In the genomic region with DNA sequence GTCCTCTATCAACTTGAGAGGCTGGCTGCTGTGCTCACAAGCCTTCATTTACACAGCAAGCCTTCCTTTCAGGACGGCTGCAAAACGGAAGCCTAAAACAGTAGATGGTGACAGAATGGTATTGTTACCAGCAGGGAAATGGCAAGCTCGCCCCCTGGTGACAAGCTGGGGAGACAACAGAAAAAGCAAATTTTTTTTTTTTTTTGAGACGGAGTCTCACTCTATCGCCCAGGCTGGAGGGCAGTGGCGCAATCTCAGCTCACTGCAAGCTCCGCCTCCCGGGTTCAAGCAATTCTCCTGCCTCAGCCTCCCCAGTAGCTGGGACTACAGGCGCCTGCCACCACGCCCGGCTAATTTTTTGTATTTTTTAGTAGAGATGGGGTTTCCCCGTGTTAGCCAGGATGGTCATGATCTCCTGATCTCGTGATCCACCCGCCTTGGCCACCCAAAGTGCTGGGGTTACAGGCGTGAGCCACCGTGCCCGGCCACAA, we compare ENCODE assay signal across 1 cellular context.
TF ChIP-seq lines count a peak whose summit lies in the region.
"Not testable (repeated sequence)": the region's sequence is repeated elsewhere in the genome, so short reads cannot be mapped to it uniquely, and the experiment has no call there.

No MANE protein-coding gene starts in this region.

TF ChIP-seq in HepG2, 621 proteins besides CTCF, POLR2A, EP300 and RAD21 (continues in another document):
- TF ChIP-seq, protein P1, sequence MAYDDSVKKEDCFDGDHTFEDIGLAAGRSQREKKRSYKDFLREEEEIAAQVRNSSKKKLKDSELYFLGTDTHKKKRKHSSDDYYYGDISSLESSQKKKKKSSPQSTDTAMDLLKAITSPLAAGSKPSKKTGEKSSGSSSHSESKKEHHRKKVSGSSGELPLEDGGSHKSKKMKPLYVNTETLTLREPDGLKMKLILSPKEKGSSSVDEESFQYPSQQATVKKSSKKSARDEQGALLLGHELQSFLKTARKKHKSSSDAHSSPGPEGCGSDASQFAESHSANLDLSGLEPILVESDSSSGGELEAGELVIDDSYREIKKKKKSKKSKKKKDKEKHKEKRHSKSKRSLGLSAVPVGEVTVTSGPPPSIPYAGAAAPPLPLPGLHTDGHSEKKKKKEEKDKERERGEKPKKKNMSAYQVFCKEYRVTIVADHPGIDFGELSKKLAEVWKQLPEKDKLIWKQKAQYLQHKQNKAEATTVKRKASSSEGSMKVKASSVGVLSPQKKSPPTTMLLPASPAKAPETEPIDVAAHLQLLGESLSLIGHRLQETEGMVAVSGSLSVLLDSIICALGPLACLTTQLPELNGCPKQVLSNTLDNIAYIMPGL (CRISPR knock-in tag; IDR thresholded peaks at IDR 0.05; ENCODE audit: borderline replicate concordance in 1 of 2, low read depth in 1 of 2) = 0 out of 4 replicates have a peak, but pooled peaks of 1 of the 2 experiments have one; percentile 39
- TF ChIP-seq ZNF7 (CRISPR knock-in tag; IDR thresholded peaks at IDR 0.05) (0 out of 2 replicates have a peak, but pooled peaks have one; percentile 51), TEAD3 (CRISPR knock-in tag; optimal IDR thresholded peaks at IDR 0.05; ENCODE audit: borderline replicate concordance) (peak; percentile 15), CEBPG (CRISPR knock-in tag; IDR thresholded peaks at IDR 0.05) (peak; percentile 42), ZNF605 (CRISPR knock-in tag; IDR thresholded peaks at IDR 0.05) (peak; percentile 79), MEIS1 (CRISPR knock-in tag; IDR thresholded peaks at IDR 0.05; ENCODE audit: borderline replicate concordance) (0 out of 2 replicates have a peak, but pooled peaks have one; percentile 21), SOX13 (CRISPR knock-in tag; conservative IDR thresholded peaks at IDR 0.05 in 1 of 2, IDR thresholded peaks at IDR 0.05 in 1 of 2) (peak in 1 of 2 experiments; percentile 39; a peak in 1 of 4 replicates), SOX5 (CRISPR knock-in tag; IDR thresholded peaks at IDR 0.05; ENCODE audit: borderline replicate concordance) (peak; percentile 40; the same call in 1 of the 2 replicates), GABPB1 (CRISPR knock-in tag; IDR thresholded peaks at IDR 0.05) (peak; percentile 13; the same call in 1 of the 2 replicates), SAP130 (CRISPR knock-in tag; IDR thresholded peaks at IDR 0.05; ENCODE audit: low read depth) (peak; percentile 36), ZBTB33 (CRISPR knock-in tag; IDR thresholded peaks at IDR 0.05) (peak; percentile 27; the same call in 1 of the 2 replicates), ERF (CRISPR knock-in tag; IDR thresholded peaks at IDR 0.05) (0 out of 2 replicates have a peak, but pooled peaks have one; percentile 19), ZNF691 (CRISPR knock-in tag; IDR thresholded peaks at IDR 0.05; ENCODE audit: borderline replicate concordance, low read depth) (0 out of 2 replicates have a peak, but pooled peaks have one; percentile 23), AHR (CRISPR knock-in tag; IDR thresholded peaks at IDR 0.05) (peak; percentile 34; the same call in 1 of the 2 replicates), ZMYM4 (CRISPR knock-in tag; IDR thresholded peaks at IDR 0.05) (peak; percentile 19; the same call in 1 of the 2 replicates), GATAD2A (CRISPR knock-in tag; IDR thresholded peaks at IDR 0.05) (peak; percentile 41; the same call in 1 of the 2 replicates), ZNF430 (CRISPR knock-in tag; IDR thresholded peaks at IDR 0.05) (peak; percentile 40; the same call in 1 of the 2 replicates), ARNT2 (CRISPR knock-in tag; IDR thresholded peaks at IDR 0.05; ENCODE audit: low read depth) (0 out of 2 replicates have a peak, but pooled peaks have one; percentile 28), SMC3 (IDR thresholded peaks at IDR 0.05; ENCODE audit: low read length) (peak; percentile 91), ETV5 (CRISPR knock-in tag; IDR thresholded peaks at IDR 0.05; ENCODE audit: borderline replicate concordance) (peak; percentile 16; the same call in 1 of the 2 replicates), RBFOX2 (IDR thresholded peaks at IDR 0.05; ENCODE audit: low read depth, low read length) (0 out of 2 replicates have a peak, but pooled peaks have one; percentile 5), ARID4A (CRISPR knock-in tag; IDR thresholded peaks at IDR 0.05; ENCODE audit: borderline replicate concordance) (peak; percentile 40; the same call in 1 of the 2 replicates), SOX6 (CRISPR knock-in tag; IDR thresholded peaks at IDR 0.05) (peak; percentile 59), ZNF687 (CRISPR knock-in tag; IDR thresholded peaks at IDR 0.05) (peak; percentile 35; the same call in 1 of the 2 replicates), LCORL (CRISPR knock-in tag; IDR thresholded peaks at IDR 0.05) (peak; percentile 57; the same call in 1 of the 2 replicates), FOXA3 (CRISPR knock-in tag; IDR thresholded peaks at IDR 0.05) (peak; percentile 29; the same call in 1 of the 2 replicates), ZNF441 (CRISPR knock-in tag; IDR thresholded peaks at IDR 0.05; ENCODE audit: borderline replicate concordance) (peak; percentile 99)
- not testable (repeated sequence) for TF ChIP-seq SOX13, SOX6, LCORL (IDR thresholded peaks at IDR 0.05)
- TF ChIP-seq, protein P2, sequence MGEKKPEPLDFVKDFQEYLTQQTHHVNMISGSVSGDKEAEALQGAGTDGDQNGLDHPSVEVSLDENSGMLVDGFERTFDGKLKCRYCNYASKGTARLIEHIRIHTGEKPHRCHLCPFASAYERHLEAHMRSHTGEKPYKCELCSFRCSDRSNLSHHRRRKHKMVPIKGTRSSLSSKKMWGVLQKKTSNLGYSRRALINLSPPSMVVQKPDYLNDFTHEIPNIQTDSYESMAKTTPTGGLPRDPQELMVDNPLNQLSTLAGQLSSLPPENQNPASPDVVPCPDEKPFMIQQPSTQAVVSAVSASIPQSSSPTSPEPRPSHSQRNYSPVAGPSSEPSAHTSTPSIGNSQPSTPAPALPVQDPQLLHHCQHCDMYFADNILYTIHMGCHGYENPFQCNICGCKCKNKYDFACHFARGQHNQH (CRISPR knock-in tag; IDR thresholded peaks at IDR 0.05) = 0 out of 2 replicates have a peak, but pooled peaks have one; percentile 42
- TF ChIP-seq, protein P3, sequence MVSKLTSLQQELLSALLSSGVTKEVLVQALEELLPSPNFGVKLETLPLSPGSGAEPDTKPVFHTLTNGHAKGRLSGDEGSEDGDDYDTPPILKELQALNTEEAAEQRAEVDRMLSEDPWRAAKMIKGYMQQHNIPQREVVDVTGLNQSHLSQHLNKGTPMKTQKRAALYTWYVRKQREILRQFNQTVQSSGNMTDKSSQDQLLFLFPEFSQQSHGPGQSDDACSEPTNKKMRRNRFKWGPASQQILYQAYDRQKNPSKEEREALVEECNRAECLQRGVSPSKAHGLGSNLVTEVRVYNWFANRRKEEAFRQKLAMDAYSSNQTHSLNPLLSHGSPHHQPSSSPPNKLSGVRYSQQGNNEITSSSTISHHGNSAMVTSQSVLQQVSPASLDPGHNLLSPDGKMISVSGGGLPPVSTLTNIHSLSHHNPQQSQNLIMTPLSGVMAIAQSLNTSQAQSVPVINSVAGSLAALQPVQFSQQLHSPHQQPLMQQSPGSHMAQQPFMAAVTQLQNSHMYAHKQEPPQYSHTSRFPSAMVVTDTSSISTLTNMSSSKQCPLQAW (CRISPR knock-in tag; IDR thresholded peaks at IDR 0.05) = peak; percentile 72
- TF ChIP-seq, protein P4, sequence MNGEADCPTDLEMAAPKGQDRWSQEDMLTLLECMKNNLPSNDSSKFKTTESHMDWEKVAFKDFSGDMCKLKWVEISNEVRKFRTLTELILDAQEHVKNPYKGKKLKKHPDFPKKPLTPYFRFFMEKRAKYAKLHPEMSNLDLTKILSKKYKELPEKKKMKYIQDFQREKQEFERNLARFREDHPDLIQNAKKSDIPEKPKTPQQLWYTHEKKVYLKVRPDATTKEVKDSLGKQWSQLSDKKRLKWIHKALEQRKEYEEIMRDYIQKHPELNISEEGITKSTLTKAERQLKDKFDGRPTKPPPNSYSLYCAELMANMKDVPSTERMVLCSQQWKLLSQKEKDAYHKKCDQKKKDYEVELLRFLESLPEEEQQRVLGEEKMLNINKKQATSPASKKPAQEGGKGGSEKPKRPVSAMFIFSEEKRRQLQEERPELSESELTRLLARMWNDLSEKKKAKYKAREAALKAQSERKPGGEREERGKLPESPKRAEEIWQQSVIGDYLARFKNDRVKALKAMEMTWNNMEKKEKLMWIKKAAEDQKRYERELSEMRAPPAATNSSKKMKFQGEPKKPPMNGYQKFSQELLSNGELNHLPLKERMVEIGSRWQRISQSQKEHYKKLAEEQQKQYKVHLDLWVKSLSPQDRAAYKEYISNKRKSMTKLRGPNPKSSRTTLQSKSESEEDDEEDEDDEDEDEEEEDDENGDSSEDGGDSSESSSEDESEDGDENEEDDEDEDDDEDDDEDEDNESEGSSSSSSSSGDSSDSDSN (CRISPR knock-in tag; IDR thresholded peaks at IDR 0.05) = 0 out of 2 replicates have a peak, but pooled peaks have one; percentile 7
- TF ChIP-seq, protein P5, sequence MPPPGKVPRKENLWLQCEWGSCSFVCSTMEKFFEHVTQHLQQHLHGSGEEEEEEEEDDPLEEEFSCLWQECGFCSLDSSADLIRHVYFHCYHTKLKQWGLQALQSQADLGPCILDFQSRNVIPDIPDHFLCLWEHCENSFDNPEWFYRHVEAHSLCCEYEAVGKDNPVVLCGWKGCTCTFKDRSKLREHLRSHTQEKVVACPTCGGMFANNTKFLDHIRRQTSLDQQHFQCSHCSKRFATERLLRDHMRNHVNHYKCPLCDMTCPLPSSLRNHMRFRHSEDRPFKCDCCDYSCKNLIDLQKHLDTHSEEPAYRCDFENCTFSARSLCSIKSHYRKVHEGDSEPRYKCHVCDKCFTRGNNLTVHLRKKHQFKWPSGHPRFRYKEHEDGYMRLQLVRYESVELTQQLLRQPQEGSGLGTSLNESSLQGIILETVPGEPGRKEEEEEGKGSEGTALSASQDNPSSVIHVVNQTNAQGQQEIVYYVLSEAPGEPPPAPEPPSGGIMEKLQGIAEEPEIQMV (CRISPR knock-in tag; IDR thresholded peaks at IDR 0.05; ENCODE audit: low read depth) = 0 out of 2 replicates have a peak, but pooled peaks have one; percentile 38
